ENCODE assay signal across 8 cellular contexts in the genomic region with DNA sequence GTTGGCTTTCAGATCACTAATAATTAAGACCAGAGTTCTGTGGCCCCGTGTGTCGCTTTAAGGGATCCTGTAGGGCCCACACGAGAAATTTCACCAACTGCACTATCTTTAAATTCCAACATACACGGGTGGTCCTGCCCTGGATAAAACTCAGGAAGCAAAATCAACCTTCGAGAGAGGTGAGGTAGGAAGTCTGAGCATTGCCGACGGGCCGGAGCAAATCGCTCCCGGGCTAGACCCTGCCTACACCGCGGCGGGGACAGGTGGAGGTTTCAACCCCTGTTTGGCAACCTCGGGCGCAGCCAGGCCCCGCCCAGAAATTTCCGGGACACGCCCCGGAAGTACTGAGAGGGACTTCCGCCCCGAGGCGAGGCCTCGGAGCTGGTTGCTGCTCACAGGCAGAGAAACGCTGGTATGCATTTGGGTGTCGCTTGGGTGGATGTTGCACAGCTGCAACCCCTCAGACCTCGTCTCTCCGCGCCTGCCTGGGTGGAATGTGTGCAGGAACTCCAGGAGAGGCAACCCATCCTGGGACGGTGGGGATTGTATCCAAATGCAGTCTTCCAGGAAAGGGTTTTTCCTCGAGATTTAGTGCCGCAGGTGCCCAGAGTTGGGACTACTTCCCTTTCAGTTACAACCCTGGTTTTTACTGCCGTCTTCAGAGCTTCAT. TPM values are rescaled to one million over a fixed set of nuclear protein-coding genes. Genes with fewer than 3 reads are reported as not detected.
DNase-seq lines count a peak whose midpoint lies in the region; ATAC-seq and TF ChIP-seq lines count a peak whose summit lies in the region.

No MANE protein-coding gene starts in this region.

- peak overlapping the region; percentile 85 for H3K4me3 Mint-ChIP-seq in glutamatergic neuron (ENCODE audit: unreplicated experiment)

- no peak for TF ChIP-seq POLR2A in ovary (IDR thresholded peaks at IDR 0.05)

- H3K4me1 ChIP-seq in ovary (ENCODE audit: insufficient read depth) (peaks cover 2% of the 10 kb centered on the region), thymus (ENCODE audit: control insufficient read depth, insufficient read depth, low read length) (peaks cover 5% of the 10 kb centered on the region)

- H3K4me3 ChIP-seq in ovary (peak overlapping the region; percentile 45), thymus (ENCODE audit: low read length) (peak overlapping the region; percentile 38)

- 0 to 2% (median 2%) methylated on average over 32 of the region's 32 CpGs for WGBS in ovary, 3 donors
- whole genome bisulfite sequencing in thymus, result 9% methylated on average over 32 of the region's 32 CpGs

- H3K27me3 Mint-ChIP-seq in glutamatergic neuron (ENCODE audit: unreplicated experiment), result peaks cover 5% of the 10 kb centered on the region

- H3K27me3 ChIP-seq in ovary, result no peaks in the 10 kb centered on the region
- H3K27me3 ChIP-seq in thymus (ENCODE audit: control insufficient read depth, insufficient read depth), result no peaks in the 10 kb centered on the region

- TF ChIP-seq CTCF in glutamatergic neuron (IDR thresholded peaks at IDR 0.05; ENCODE audit: partially characterized antibody, unreplicated experiment), result no peak
- TF ChIP-seq CTCF in ovary (IDR thresholded peaks at IDR 0.05), result no peak

- peaks cover 3% of the 10 kb centered on the region for H3K4me1 Mint-ChIP-seq in glutamatergic neuron (ENCODE audit: low read depth, unreplicated experiment)

- ATAC-seq in GM19395 (IDR thresholded peaks at IDR 0.05; ENCODE audit: unreplicated experiment), result peak; percentile 98

- TF ChIP-seq EP300 in ovary (IDR thresholded peaks at IDR 0.05), result no peak

- intact Hi-C loops in ovary (cut with DNase I), result no loop called here

- no peaks in the 10 kb centered on the region for H3K36me3 ChIP-seq in ovary
- H3K36me3 ChIP-seq in thymus (ENCODE audit: control insufficient read depth, insufficient read depth), result no peaks in the 10 kb centered on the region

- H3K27ac ChIP-seq in ovary (no peak overlapping the region), thymus (ENCODE audit: low read depth) (peak overlapping the region; percentile 37)

- peaks cover 16% of the 10 kb centered on the region for H3K36me3 Mint-ChIP-seq in glutamatergic neuron (ENCODE audit: unreplicated experiment)

- no peaks in the 10 kb centered on the region for H3K9me3 ChIP-seq in ovary
- H3K9me3 ChIP-seq in thymus (ENCODE audit: control insufficient read depth), result no peaks in the 10 kb centered on the region

- no peak overlapping the region for H3K27ac Mint-ChIP-seq in glutamatergic neuron (ENCODE audit: unreplicated experiment)

- peak; percentile 33 for DNase-seq in Ammon's horn (ENCODE audit: low spot score)
- DNase-seq in HK-2 (ENCODE audit: unreplicated experiment), result peak; percentile 85
- DNase-seq in SHP77 (lab: John Stamatoyannopoulos, UW), result peak; percentile 82 to 84
- DNase-seq in activated naive CD4-positive, alpha-beta T cell treated with Interleukin-2 at 50 U/mL for 16 hours, result peak; percentile 85
- DNase-seq in glutamatergic neuron, result peak; percentile 82
- peak; percentile 65 to 86 (median 75) for DNase-seq in ovary

- peaks cover 3% of the 10 kb centered on the region for H3K9me3 Mint-ChIP-seq in glutamatergic neuron (ENCODE audit: unreplicated experiment)

RNA-seq across cellular contexts. Expression of a gene that starts 19.9 kb away (rescaled TPM):
- total RNA-seq in glutamatergic neuron (ENCODE audit: unreplicated experiment) (37.4 TPM), ovary (10 to 100 TPM; 16.8 to 44.6 (median 31.9) TPM)
- polyA plus RNA-seq in ovary (10 to 100 TPM; 13.6 to 30.3 TPM), thymus (5.3 TPM)

RNA-seq across cellular contexts. Expression of a gene that starts 37.1 kb away (rescaled TPM):
- 20.0 TPM for total RNA-seq in glutamatergic neuron (ENCODE audit: unreplicated experiment)
- 1 to 10 TPM; 2.6 to 4.4 (median 3.1) TPM for total RNA-seq in ovary
- 1 to 10 TPM; 3.2 to 4.0 TPM for polyA plus RNA-seq in ovary
- 15.4 TPM for polyA plus RNA-seq in thymus

Comparison
In these comparisons a context has a peak if more than half of its experiments do, and no peak if none do; other contexts are left out.
1. DNase-seq: peak in every context shown above with its lines; median percentile 85 in HK-2; 85 in activated naive CD4-positive, alpha-beta T cell treated with Interleukin-2 at 50 U/mL for 16 hours; 83 in SHP77; 82 in glutamatergic neuron; 75 in ovary; 33 in Ammon's horn.